Comparison of ENCODE assay signal across 8 cellular contexts in the genomic region with DNA sequence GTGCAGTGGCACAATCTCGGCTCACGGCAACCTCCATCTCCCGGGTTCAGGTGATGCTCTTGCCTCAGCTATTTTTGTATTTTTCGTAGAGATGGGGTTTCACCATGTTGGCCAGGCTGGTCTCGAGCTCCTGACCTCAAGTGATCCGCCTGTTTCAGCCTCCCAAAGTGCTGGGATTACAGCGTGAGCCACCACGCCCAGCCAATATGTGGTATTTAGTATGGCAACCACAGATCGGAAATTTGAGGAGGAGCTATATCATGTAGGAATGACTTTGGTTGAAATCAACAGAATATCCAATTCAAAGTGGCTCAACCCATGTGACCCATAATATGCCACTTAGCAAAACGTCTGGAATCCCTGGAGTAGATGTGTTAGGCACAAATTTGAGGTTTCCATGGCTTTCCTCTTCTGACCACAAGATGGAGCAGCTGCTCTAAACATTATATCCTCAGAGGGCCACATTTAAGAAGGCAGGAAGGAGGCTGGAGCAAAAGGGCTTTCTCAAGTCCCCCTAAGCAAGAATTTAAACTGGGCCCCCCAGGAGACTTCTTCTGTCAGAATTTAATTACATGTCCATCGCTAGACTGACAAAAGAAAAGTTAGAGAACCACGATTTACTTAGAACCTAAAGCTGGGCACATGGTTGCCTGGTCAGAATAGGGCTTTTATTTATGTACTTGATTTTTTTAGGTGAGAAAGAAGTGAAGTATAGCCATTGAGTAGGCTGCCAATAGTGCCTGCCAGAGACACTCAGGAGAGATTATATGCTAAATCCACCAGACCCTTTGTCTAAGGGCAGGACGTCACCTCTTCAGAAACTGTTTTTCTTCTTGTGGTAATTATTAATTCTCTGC. TPM values are rescaled to one million over a fixed set of nuclear protein-coding genes. Genes with fewer than 3 reads are reported as not detected.
DNase-seq lines count a peak whose midpoint lies in the region; ATAC-seq, FAIRE-seq and TF ChIP-seq lines count a peak whose summit lies in the region.

No MANE protein-coding gene starts in this region.

- no peak overlapping the region for H3K27ac Mint-ChIP-seq in activated CD4-positive, alpha-beta memory T cell treated with anti-CD3 and anti-CD28 coated beads for 36 hours

- H3K27me3 Mint-ChIP-seq in activated CD4-positive, alpha-beta memory T cell treated with anti-CD3 and anti-CD28 coated beads for 36 hours: peaks cover 7% of the 10 kb centered on the region

- no peaks in the 10 kb centered on the region for H3K4me1 ChIP-seq in foreskin keratinocyte

- DNase-seq in D721Med (ENCODE audit: insufficient read length, low spot score) (peak; percentile 47), HS-27A (ENCODE audit: low read depth) (peak; percentile 27), NCI-H526 (lab: John Stamatoyannopoulos, UW) (peak; percentile 44 to 78), foreskin keratinocyte (peak; percentile 23 to 52), non-pigmented ciliary epithelial cell (ENCODE audit: low read depth) (peak; percentile 28)
- peak; percentile 38 for DNase-seq in activated CD4-positive, alpha-beta memory T cell treated with anti-CD3 and anti-CD28 coated beads for 36 hours

- no peaks in the 10 kb centered on the region for H3K9me3 Mint-ChIP-seq in activated CD4-positive, alpha-beta memory T cell treated with anti-CD3 and anti-CD28 coated beads for 36 hours

- TF ChIP-seq CTCF in D721Med (IDR thresholded peaks at IDR 0.05; ENCODE audit: insufficient read depth, missing control alignments): peak; percentile 95
- peak; percentile 86 for TF ChIP-seq CTCF in foreskin keratinocyte (conservative IDR thresholded peaks at IDR 0.05)

- CTCF ChIA-PET in activated CD4-positive, alpha-beta memory T cell treated with anti-CD3 and anti-CD28 coated beads for 36 hours (lab: Charles Lee): interaction anchor here (0.6 to 6.4 kb wide), 45 partner anchors 9 to 852 kb away, joined by 3 to 163 read pairs (median 4); partner anchors contain the start of genes CENPO and PTRHD1

- H3K4me3 Mint-ChIP-seq in activated CD4-positive, alpha-beta memory T cell treated with anti-CD3 and anti-CD28 coated beads for 36 hours: no peak overlapping the region

- H3K27me3 ChIP-seq in foreskin keratinocyte: peaks cover 12% of the 10 kb centered on the region

- FAIRE-seq in D721Med (lab: Jason Lieb, UNC): no peak

- POLR2A ChIA-PET in activated CD4-positive, alpha-beta memory T cell treated with anti-CD3 and anti-CD28 coated beads for 36 hours (lab: Charles Lee): interaction anchor here (0.6 kb wide), 1 partner anchor 384 kb away, joined by 3 read pairs; the partner anchor contains the start of genes CENPO and PTRHD1

- H3K36me3 Mint-ChIP-seq in activated CD4-positive, alpha-beta memory T cell treated with anti-CD3 and anti-CD28 coated beads for 36 hours: no peaks in the 10 kb centered on the region

- ATAC-seq in foreskin keratinocyte (peak; percentile 72), GM21526 (IDR thresholded peaks at IDR 0.05; ENCODE audit: low FRiP score, unreplicated experiment) (no peak), HG03469 (IDR thresholded peaks at IDR 0.05; ENCODE audit: unreplicated experiment) (no peak)

- no peaks in the 10 kb centered on the region for H3K4me1 Mint-ChIP-seq in activated CD4-positive, alpha-beta memory T cell treated with anti-CD3 and anti-CD28 coated beads for 36 hours (ENCODE audit: low read depth)

- H3K27ac ChIP-seq in foreskin keratinocyte: no peak overlapping the region

- intact Hi-C loops in activated CD4-positive, alpha-beta memory T cell treated with anti-CD3 and anti-CD28 coated beads for 36 hours (cut with micrococcal nuclease): loop anchor here (1.0 to 5.0 kb wide), 4 partner anchors 417 to 786 kb away; partner anchors contain the start of gene DNAJC27

RNA-seq across cellular contexts. Expression of gene ITSN2, which starts 49.6 kb away (rescaled TPM):
- 10 to 100 TPM; 60.4 to 61.0 TPM for total RNA-seq in activated CD4-positive, alpha-beta memory T cell treated with anti-CD3 and anti-CD28 coated beads for 36 hours
- total RNA-seq in foreskin keratinocyte: 23.6 and 24.0 TPM in 2 replicates
- 6.8 and 7.5 TPM in 2 replicates for polyA plus RNA-seq in foreskin keratinocyte
